8 cellular contexts compared by ENCODE assay signal in the genomic region with DNA sequence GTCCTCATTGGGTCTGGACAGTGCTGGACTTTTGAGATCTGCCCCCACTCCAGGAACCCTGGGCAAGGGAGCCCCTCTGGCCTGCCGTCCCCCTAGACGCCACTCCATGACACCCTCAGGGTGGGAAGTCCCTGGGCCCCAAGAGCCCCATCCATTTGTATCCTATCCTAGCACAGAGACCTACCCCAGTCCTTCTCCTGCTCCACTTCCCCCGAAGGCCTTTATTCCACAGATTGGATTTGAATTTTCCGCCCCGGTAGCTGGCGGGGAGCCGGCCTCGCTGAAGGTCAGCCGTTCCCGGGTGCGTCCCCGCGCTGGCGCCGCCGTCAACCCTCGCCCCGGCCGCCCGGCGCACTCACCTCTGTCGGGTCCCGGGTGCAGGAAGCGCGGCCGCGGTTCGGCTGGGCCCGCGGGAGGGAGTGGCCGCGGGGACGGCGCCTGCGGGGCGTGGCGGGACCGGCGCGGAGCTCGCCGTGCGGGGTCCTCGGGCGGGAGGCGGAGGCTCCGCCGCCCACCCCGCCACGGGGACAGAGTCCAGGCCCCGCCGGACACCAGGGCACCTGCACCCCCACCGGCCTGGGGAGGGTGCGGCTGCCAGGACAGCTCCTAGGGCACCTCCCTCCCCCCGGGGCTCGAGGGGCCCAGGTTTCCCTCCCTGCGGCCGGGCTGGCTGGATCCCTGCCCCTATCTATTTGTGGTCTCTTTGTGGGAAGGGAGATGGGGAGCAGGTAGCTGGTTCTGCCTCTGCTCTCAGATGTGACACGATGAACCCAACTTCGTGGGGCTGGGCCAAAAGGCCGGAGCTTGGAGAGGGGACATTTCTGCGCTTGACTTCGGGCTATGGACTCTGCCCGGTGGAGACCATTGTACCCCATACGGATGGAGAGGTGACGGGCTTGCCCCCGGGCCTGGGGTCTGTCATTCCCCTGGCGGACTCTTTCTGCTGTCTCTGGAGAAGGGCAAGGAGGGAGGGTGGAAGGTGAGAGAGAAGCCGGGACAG. TPM values are rescaled to one million over a fixed set of nuclear protein-coding genes. Genes with fewer than 3 reads are reported as not detected.
DNase-seq lines count a peak whose midpoint lies in the region; ATAC-seq lines count a peak whose summit lies in the region.

No MANE protein-coding gene starts in this region.

- no peak overlapping the region for H2AFZ ChIP-seq in Karpas-422 (ENCODE audit: low read length)

- H3K9me2 ChIP-seq in Karpas-422 (replicated peaks; ENCODE audit: insufficient read depth, low read length) = no peaks in the 10 kb centered on the region

- no peaks in the 10 kb centered on the region for H3K79me2 ChIP-seq in Karpas-422 (ENCODE audit: low read length)

- H3K27ac ChIP-seq in HUES48 (ENCODE audit: low read depth, low read length) (no peak overlapping the region), iPS DF 6.9 (ENCODE audit: low read length) (no peak overlapping the region), skin epidermis (peak overlapping the region in 19 of 21 experiments; percentile 25 to 84 (median 67)), Karpas-422 (ENCODE audit: low read length) (no peak overlapping the region)

- peaks cover 6% of the 10 kb centered on the region; the same call in 1 of the 2 replicates for H4K20me1 ChIP-seq in Karpas-422 (ENCODE audit: insufficient read depth, low read depth, low read length)

- no peak overlapping the region for H3K4me2 ChIP-seq in Karpas-422 (ENCODE audit: low read depth, low read length, poor library complexity, severe bottlenecking)

- ATAC-seq in activated naive CD4-positive, alpha-beta T cell treated with anti-CD3 and anti-CD28 coated beads, Interleukin-2, amount 50 U/mL, for 72 hours = peak; percentile 25 to 44
- no peak for ATAC-seq in GM21528 (IDR thresholded peaks at IDR 0.05; ENCODE audit: low FRiP score, unreplicated experiment)

- WGBS in iPS DF 6.9 (ENCODE audit: insufficient coverage, insufficient read length) = no CpG with 5 or more reads among the region's 69 CpGs

- H3K27me3 ChIP-seq in HUES48 (ENCODE audit: control insufficient read depth, insufficient read depth, low read length) = peaks cover 32% of the 10 kb centered on the region
- peaks cover 11% of the 10 kb centered on the region; the same call in 1 of the 2 replicates for H3K27me3 ChIP-seq in iPS DF 6.9 (ENCODE audit: control insufficient read depth, insufficient read depth, low read length)
- no peaks in the 10 kb centered on the region for H3K27me3 ChIP-seq in Karpas-422 (ENCODE audit: low read length)

- no peaks in the 10 kb centered on the region for H3K9me3 Mint-ChIP-seq in activated naive CD4-positive, alpha-beta T cell treated with anti-CD3 and anti-CD28 coated beads, Interleukin-2, amount 50 U/mL, for 72 hours

- H3K4me1 ChIP-seq in HUES48 (ENCODE audit: control insufficient read depth, insufficient read depth, low read length) = peaks cover 6% of the 10 kb centered on the region; the same call in 1 of the 2 replicates
- H3K4me1 ChIP-seq in iPS DF 6.9 (ENCODE audit: control insufficient read depth, insufficient read depth, low read length) = no peaks in the 10 kb centered on the region
- no peaks in the 10 kb centered on the region for H3K4me1 ChIP-seq in Karpas-422 (ENCODE audit: low read length)

- peak overlapping the region in 1 of 2 donors; percentile 84 for H3K27ac Mint-ChIP-seq in activated naive CD4-positive, alpha-beta T cell treated with anti-CD3 and anti-CD28 coated beads, Interleukin-2, amount 50 U/mL, for 72 hours

- DNase-seq in activated naive CD4-positive, alpha-beta T cell treated with anti-CD3 and anti-CD28 coated beads, Interleukin-2, amount 50 U/mL, for 72 hours (ENCODE audit: low spot score in 2 of 2) = no peak
- no peak for DNase-seq in iPS DF 6.9 (ENCODE audit: low read depth, low spot score)
- no peak for DNase-seq in mesenteric fat pad (ENCODE audit: low spot score)
- no peak for DNase-seq in Karpas-422
- no peak for DNase-seq in DMS79 treated with DMSO at 0.1 percent for 48 hours (lab: John Stamatoyannopoulos, UW)

- H3K36me3 Mint-ChIP-seq in activated naive CD4-positive, alpha-beta T cell treated with anti-CD3 and anti-CD28 coated beads, Interleukin-2, amount 50 U/mL, for 72 hours = peaks cover 0 to 6% of the 10 kb centered on the region in 2 donors

- no peaks in the 10 kb centered on the region for H3K9me3 ChIP-seq in HUES48 (ENCODE audit: control insufficient read depth, insufficient read depth, low read length)
- no peaks in the 10 kb centered on the region for H3K9me3 ChIP-seq in iPS DF 6.9 (ENCODE audit: control insufficient read depth, insufficient read depth, low read length)
- H3K9me3 ChIP-seq in Karpas-422 (ENCODE audit: low read length) = no peaks in the 10 kb centered on the region

- no peak overlapping the region for H3K9ac ChIP-seq in HUES48 (ENCODE audit: low read depth, low read length)
- no peak overlapping the region for H3K9ac ChIP-seq in Karpas-422 (ENCODE audit: low read length)

- no peaks in the 10 kb centered on the region for H3K36me3 ChIP-seq in HUES48 (ENCODE audit: control insufficient read depth, insufficient read depth, low read length)
- no peaks in the 10 kb centered on the region for H3K36me3 ChIP-seq in iPS DF 6.9 (ENCODE audit: control insufficient read depth, insufficient read depth, low read length)
- no peaks in the 10 kb centered on the region for H3K36me3 ChIP-seq in Karpas-422 (ENCODE audit: insufficient read depth, low read length)

- H3K4me3 ChIP-seq in HUES48 (ENCODE audit: low read depth, low read length) (peak overlapping the region; percentile 59), iPS DF 6.9 (ENCODE audit: low read length) (peak overlapping the region; percentile 43; the same call in 1 of the 2 replicates), skin epidermis (peak overlapping the region; percentile 12 to 50 (median 37)), Karpas-422 (ENCODE audit: low read length) (no peak overlapping the region)

RNA-seq across cellular contexts. Expression of a gene that starts 19.9 kb away (rescaled TPM):
- total RNA-seq in activated naive CD4-positive, alpha-beta T cell treated with anti-CD3 and anti-CD28 coated beads, Interleukin-2, amount 50 U/mL, for 72 hours = 10 to 100 TPM in 1 of 2 donors, 1 to 10 TPM in 1; 4.6 to 12.7 TPM
- total RNA-seq in mesenteric fat pad = 0.67 TPM
- total RNA-seq in Karpas-422 (2014; rRNA removed; shearing (Covaris generic); ENCODE audit: low replicate concordance) = 0.36 TPM in 1 of 2 replicates, not detected in the other

Comparison
In these comparisons a context has a peak if more than half of its experiments do, and no peak if none do; other contexts are left out.
1. H3K27ac ChIP-seq: peak in skin epidermis (19 of 21); none in HUES48 (single experiment), iPS DF 6.9 (single experiment) and Karpas-422 (single experiment).